8 cellular contexts compared by ENCODE assay signal in the genomic region with DNA sequence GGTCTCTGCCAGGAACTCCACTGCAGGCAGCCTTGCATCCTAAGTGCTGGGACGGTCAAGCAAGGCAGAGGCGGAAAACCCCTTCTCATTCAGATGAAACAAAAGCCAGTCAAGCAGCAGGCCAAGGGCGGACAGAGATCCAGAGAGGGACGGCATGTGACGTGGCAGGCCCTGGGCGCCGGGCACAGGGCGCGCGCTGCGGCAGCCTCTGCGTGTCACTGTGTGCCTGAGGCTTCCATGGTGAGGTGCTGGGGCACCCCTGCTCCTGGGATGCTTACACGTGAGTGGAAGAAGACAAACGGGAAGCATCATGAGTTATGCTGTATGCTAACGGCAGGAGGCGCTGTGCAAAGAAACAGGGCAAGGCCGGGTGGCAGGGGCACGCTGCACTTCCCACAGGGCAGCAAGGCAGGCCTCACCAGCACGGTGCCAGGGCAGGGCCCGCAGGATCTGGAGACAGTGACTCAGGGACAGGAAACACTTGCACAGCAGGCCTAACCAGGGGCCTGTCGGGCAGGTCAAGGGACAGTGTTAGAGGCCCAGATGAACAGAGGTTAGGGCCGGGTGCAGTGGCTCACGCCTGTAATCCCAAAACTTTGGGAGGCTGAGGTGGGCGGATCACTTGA. TPM values are rescaled to one million over a fixed set of nuclear protein-coding genes. Genes with fewer than 3 reads are reported as not detected.
DNase-seq lines count a peak whose midpoint lies in the region; ATAC-seq, FAIRE-seq and TF ChIP-seq lines count a peak whose summit lies in the region.

No MANE protein-coding gene starts in this region.

- DNase-seq in H54 (ENCODE audit: insufficient read length, low spot score), result peak; percentile 82
- peak; percentile 20 for DNase-seq in RWPE1 (ENCODE audit: low spot score)
- no peak for DNase-seq in fibroblast of pulmonary artery (ENCODE audit: low read depth)
- DNase-seq in renal cortical epithelial cell (ENCODE audit: low read depth), result peak; percentile 39
- no peak for DNase-seq in SK-N-DZ (ENCODE audit: low spot score)
- DNase-seq in natural killer cell, result no peak

- ATAC-seq in HG03354 (IDR thresholded peaks at IDR 0.05; ENCODE audit: poor library complexity, severe bottlenecking, unreplicated experiment) (no peak), HG03342 (IDR thresholded peaks at IDR 0.05; ENCODE audit: unreplicated experiment) (no peak), natural killer cell (no peak)

- intact Hi-C loops in natural killer cell (cut with micrococcal nuclease), result no loop called here

- no peak for FAIRE-seq in H54 (lab: Jason Lieb, UNC)

- H3K4me1 Mint-ChIP-seq in natural killer cell, result peaks cover 32 to 40% of the 10 kb centered on the region in 2 donors

- no peak overlapping the region for H3K27ac Mint-ChIP-seq in natural killer cell

- H3K4me3 ChIP-seq in fibroblast of pulmonary artery (replicated peaks; ENCODE audit: low read depth, low read length), result no peak overlapping the region

- no peak for TF ChIP-seq POLR2A in H54 (IDR thresholded peaks at IDR 0.05; ENCODE audit: low read depth, low read length)

- peak overlapping the region; percentile 41 for H3K27ac ChIP-seq in RWPE1

- CTCF ChIA-PET in RWPE1 (lab: Yijun Ruan, JAX), result interaction anchor here (0.5 to 1.1 kb wide), 4 partner anchors 10 to 133 kb away, joined by 3 to 4 read pairs (median 3); no protein-coding TSS in a partner anchor

- H3K9me3 Mint-ChIP-seq in natural killer cell, result no peaks in the 10 kb centered on the region

- H3K36me3 Mint-ChIP-seq in natural killer cell, result no peaks in the 10 kb centered on the region

- H3K27me3 Mint-ChIP-seq in natural killer cell (ENCODE audit: low read depth in 2 of 2), result no peaks in the 10 kb centered on the region

- POLR2A ChIA-PET in RWPE1 (lab: Yijun Ruan, JAX; ENCODE audit: low non-redundant PET), result no interaction called here

- H3K4me3 Mint-ChIP-seq in natural killer cell, result no peak overlapping the region

- no peak for TF ChIP-seq CTCF in RWPE1 (conservative IDR thresholded peaks at IDR 0.05; ENCODE audit: low read depth)
- peak; percentile 17 for TF ChIP-seq CTCF in fibroblast of pulmonary artery (IDR thresholded peaks at IDR 0.05; ENCODE audit: low read length, missing control alignments)
- TF ChIP-seq CTCF in natural killer cell (IDR thresholded peaks at IDR 0.05), result no peak

RNA-seq across cellular contexts. Expression of a gene that starts 6.1 kb away (rescaled TPM):
- 12.7 and 40.7 TPM in 2 replicates for total RNA-seq in renal cortical epithelial cell
- polyA plus RNA-seq in SK-N-DZ (2014; cell fraction: cytosol; rRNA removed), result 15.3 and 20.2 TPM in 2 replicates
- 11.7 and 13.1 TPM in 2 replicates for polyA plus RNA-seq in SK-N-DZ (2014; cell fraction: nucleus; rRNA removed)
- 10 to 100 TPM; 49.3 to 61.8 (median 54.8) TPM for total RNA-seq in natural killer cell

Comparison
In these comparisons a context has a peak if more than half of its experiments do, and no peak if none do; other contexts are left out.
1. DNase-seq: peak in H54 (single experiment), RWPE1 (single experiment) and renal cortical epithelial cell (single experiment); none in fibroblast of pulmonary artery (single experiment), SK-N-DZ (single experiment) and natural killer cell (single experiment).